8 cellular contexts compared by ENCODE assay signal in the genomic region with DNA sequence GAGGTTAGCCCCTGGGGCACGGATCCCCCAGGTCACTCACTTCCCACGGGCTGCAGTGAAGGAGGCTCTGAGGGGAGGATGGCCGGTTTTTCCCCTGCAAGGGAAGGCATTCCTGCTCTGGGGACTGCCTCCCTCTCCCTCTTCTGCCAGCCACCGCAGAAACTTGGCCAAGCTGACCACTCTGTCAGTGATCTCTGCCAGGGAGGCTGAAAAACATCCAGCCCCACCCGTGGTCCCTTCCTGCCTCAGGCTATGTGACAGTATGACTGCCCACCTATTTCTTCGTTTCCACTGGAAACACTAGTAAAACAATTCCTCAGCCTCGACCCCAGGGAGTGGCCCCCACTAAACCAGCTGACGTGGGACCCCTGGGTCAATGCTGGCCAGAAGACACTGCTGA. TPM values are rescaled to one million over a fixed set of nuclear protein-coding genes. Genes with fewer than 3 reads are reported as not detected.
DNase-seq lines count a peak whose midpoint lies in the region; ATAC-seq and TF ChIP-seq lines count a peak whose summit lies in the region.

No MANE protein-coding gene starts in this region.

- H3K27me3 ChIP-seq in GM23248 (replicated peaks; ENCODE audit: insufficient read depth) (no peaks in the 10 kb centered on the region), gastrocnemius medialis (no peaks in the 10 kb centered on the region)

- TF ChIP-seq CTCF in VCaP (conservative IDR thresholded peaks at IDR 0.05) (no peak), fibroblast of the aortic adventitia (IDR thresholded peaks at IDR 0.05; ENCODE audit: insufficient read depth, low read length) (no peak), gastrocnemius medialis (IDR thresholded peaks at IDR 0.05 in 4 of 5, conservative IDR thresholded peaks at IDR 0.05 in 1 of 5) (no peak)

- H3K9me3 ChIP-seq in GM23248 (ENCODE audit: low read depth) (no peaks in the 10 kb centered on the region), gastrocnemius medialis (no peaks in the 10 kb centered on the region)

- H3K36me3 ChIP-seq in GM23248 (ENCODE audit: low read depth) (no peaks in the 10 kb centered on the region), gastrocnemius medialis (no peaks in the 10 kb centered on the region)

- in situ Hi-C loops in GM23248 (cut with MboI), result no loop called here
- in situ Hi-C loops in gastrocnemius medialis (cut with MboI; ENCODE audit: low sequenced_read_pairs in 4 of 4), result no loop called here

- no peaks in the 10 kb centered on the region for H3K79me2 ChIP-seq in GM23248 (ENCODE audit: insufficient read depth)

- peak overlapping the region; percentile 42 for H3K4me2 ChIP-seq in GM23248 (ENCODE audit: unreplicated experiment)

- peaks cover 9% of the 10 kb centered on the region for H3F3A ChIP-seq in GM23248 (ENCODE audit: insufficient read depth)

- no peaks in the 10 kb centered on the region for H4K20me1 ChIP-seq in GM23248 (ENCODE audit: insufficient read depth)

- H3K27ac ChIP-seq in GM23248 (no peak overlapping the region), VCaP (peak overlapping the region; percentile 25; the same call in 1 of the 2 replicates), gastrocnemius medialis (no peak overlapping the region)

- H3K9me2 ChIP-seq in GM23248 (ENCODE audit: insufficient read depth), result no peaks in the 10 kb centered on the region

- no peak overlapping the region for H3K9ac ChIP-seq in GM23248

- H2AFZ ChIP-seq in GM23248, result no peak overlapping the region

- intact Hi-C loops in gastrocnemius medialis (cut with DNase I; ENCODE audit: low total_unique reads) (loop anchor here (1.0 to 2.0 kb wide), 2 partner anchors 65 to 78 kb away; partner anchors contain the start of gene CRELD1), posterior cingulate gyrus (cut with DNase I) (no loop called here)

- DNase-seq in GM23248, result peak; percentile 47
- DNase-seq in fibroblast of the aortic adventitia (ENCODE audit: low read depth), result peak; percentile 47
- no peak for DNase-seq in gastrocnemius medialis
- DNase-seq in posterior cingulate gyrus, result no peak

- TF ChIP-seq POLR2A in gastrocnemius medialis (IDR thresholded peaks at IDR 0.05), result no peak

- H3K4me1 ChIP-seq in GM23248 (ENCODE audit: insufficient read depth) (peaks cover 25% of the 10 kb centered on the region), gastrocnemius medialis (peaks cover 38 to 43% of the 10 kb centered on the region in 2 donors)

- H3K4me3 ChIP-seq in GM23248, result peak overlapping the region; percentile 76; the same call in 1 of the 2 replicates
- H3K4me3 ChIP-seq in fibroblast of the aortic adventitia (ENCODE audit: low read depth, low read length), result no peak overlapping the region
- peak overlapping the region in 3 of 4 donors; percentile 73 to 87 (median 84) for H3K4me3 ChIP-seq in gastrocnemius medialis

- ATAC-seq in gastrocnemius medialis, result no peak
- no peak for ATAC-seq in GM19452 (IDR thresholded peaks at IDR 0.05; ENCODE audit: unreplicated experiment)
- no peak for ATAC-seq in GM21786 (IDR thresholded peaks at IDR 0.05; ENCODE audit: unreplicated experiment)
- ATAC-seq in HG02571 (IDR thresholded peaks at IDR 0.05; ENCODE audit: unreplicated experiment), result no peak

- WGBS in GM23248 (ENCODE audit: low coverage in 1 of 2, low lambda C conversion rate in 2 of 2, missing lambda C conversion rate in 2 of 2), 2 experiments, result 29 to 36% methylated on average over 8 of the region's 8 CpGs

RNA-seq across cellular contexts. Expression of gene FANCD2, which starts 14.6 kb away (rescaled TPM):
- 6.1 and 7.0 TPM in 2 replicates for total RNA-seq in GM23248 (2014; rRNA removed; shearing (Covaris generic))
- polyA plus RNA-seq in GM23248 (2016; fragmentation: Nextera tagmentation; extraction: Ambion mirVana), result 3.8 and 4.4 TPM in 2 replicates
- total RNA-seq in fibroblast of the aortic adventitia (ENCODE audit: low replicate concordance) (2.2 and 26.8 TPM in 2 replicates), gastrocnemius medialis (1 to 10 TPM in 1 of 4 donors, under 1 TPM in 2, not detected in 1; 0.46 to 1.3 (median 0.58) TPM)

RNA-seq across cellular contexts. Expression of gene EMC3, which starts 25.0 kb away (rescaled TPM):
- total RNA-seq in GM23248 (2014; rRNA removed; shearing (Covaris generic)), result 44.3 and 130 TPM in 2 replicates
- polyA plus RNA-seq in GM23248 (2016; fragmentation: Nextera tagmentation; extraction: Ambion mirVana), result 139 and 154 TPM in 2 replicates
- 17.9 and 59.7 TPM in 2 replicates for total RNA-seq in fibroblast of the aortic adventitia (ENCODE audit: low replicate concordance)
- 100 to 1,000 TPM; 147 to 329 (median 204) TPM for total RNA-seq in gastrocnemius medialis

RNA-seq across cellular contexts. Expression of gene PRRT3, which starts 59.4 kb away (rescaled TPM):
- 2.9 and 7.5 TPM in 2 replicates for total RNA-seq in GM23248 (2014; rRNA removed; shearing (Covaris generic))
- polyA plus RNA-seq in GM23248 (2016; fragmentation: Nextera tagmentation; extraction: Ambion mirVana), result 4.3 and 4.5 TPM in 2 replicates
- 4.2 and 5.5 TPM in 2 replicates for total RNA-seq in fibroblast of the aortic adventitia (ENCODE audit: low replicate concordance)
- total RNA-seq in gastrocnemius medialis, result 1 to 10 TPM in 3 of 4 donors, under 1 TPM in 1; 0.92 to 7.4 (median 2.5) TPM

Comparison
In these comparisons a context has a peak if more than half of its experiments do, and no peak if none do; other contexts are left out.
1. DNase-seq: peak in GM23248 (single experiment) and fibroblast of the aortic adventitia (single experiment); none in gastrocnemius medialis (0 of 2) and posterior cingulate gyrus (0 of 10).